ENCODE assay signal across 20 cellular contexts in the genomic region with DNA sequence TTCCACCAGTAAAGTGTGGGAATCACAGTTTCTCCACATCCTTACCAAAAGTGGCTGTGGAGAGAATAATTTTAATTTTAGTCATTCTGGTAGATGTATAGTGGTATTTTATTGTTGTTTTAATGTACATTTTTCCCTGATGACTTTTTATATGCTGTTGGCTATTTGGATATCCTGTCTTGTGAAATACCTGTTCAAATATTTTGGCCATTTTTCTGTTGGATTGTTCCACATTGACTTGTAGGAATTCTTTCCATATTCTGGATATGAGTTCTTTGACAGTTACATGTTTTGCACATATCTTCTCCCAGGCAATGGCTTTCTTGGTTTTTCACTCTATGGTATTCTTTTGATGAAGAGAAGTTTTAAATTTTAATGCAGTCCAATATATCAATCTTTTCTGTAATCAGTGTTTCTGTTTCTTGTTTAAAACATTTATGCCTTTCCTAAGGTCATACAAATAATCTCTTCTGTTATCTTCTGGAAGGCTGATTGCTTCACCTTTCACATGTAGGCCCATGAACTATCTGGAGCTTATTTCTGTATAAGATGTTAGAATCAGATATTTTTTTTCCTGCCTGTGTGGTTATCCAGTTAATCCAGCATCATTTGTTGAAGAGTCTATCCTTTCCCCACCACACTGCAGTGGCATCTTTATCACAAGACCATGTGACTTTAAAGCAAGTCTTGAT. TPM values are rescaled to one million over a fixed set of nuclear protein-coding genes. Genes with fewer than 3 reads are reported as not detected.
A peak's percentile ranks its signal among the peaks of the same experiment; 100 is the strongest.
DNase-seq lines count a peak whose midpoint lies in the region; ATAC-seq, FAIRE-seq and TF ChIP-seq lines count a peak whose summit lies in the region.
"Had no signal": no experiment of that assay in that cellular context is flagged by ENCODE, and none has a peak within 500 bp of the region (broad histone marks: within the 10 kb centered on the region; RNA-seq: fewer than 3 reads in every experiment).

No MANE protein-coding gene starts in this region.

- H3K27ac ChIP-seq in PC-9 (peak overlapping the region; percentile 30), pancreas (peak overlapping the region in 3 of 4 donors; percentile 3 to 80 (median 69)), ovary (no peak overlapping the region)
- H3K27ac ChIP-seq: spleen, suprapubic skin had no signal

- POLR2A ChIA-PET in PC-9 (lab: Charles Lee; ENCODE audit: unreplicated experiment): no interaction called here

- H3K27me3 ChIP-seq in PC-9 (ENCODE audit: insufficient read depth, low read depth) (no peaks in the 10 kb centered on the region), pancreas (no peaks in the 10 kb centered on the region), ovary (no peaks in the 10 kb centered on the region)
- H3K27me3 ChIP-seq: spleen, suprapubic skin had no signal

- TF ChIP-seq EP300 in ovary (IDR thresholded peaks at IDR 0.05): no peak

- peak; percentile 4 to 8 (median 5) for ATAC-seq in pancreas
- ATAC-seq: activated CD8-positive, alpha-beta T cell treated with anti-CD3 and anti-CD28 coated beads for 36 hours; left cardiac atrium had no signal

- H4K20me1 ChIP-seq in PC-9 (ENCODE audit: insufficient read depth): peaks cover 5% of the 10 kb centered on the region; the same call in 1 of the 2 replicates

- peaks cover 73% of the 10 kb centered on the region for H3K79me2 ChIP-seq in PC-9 (ENCODE audit: low read depth)

- peak overlapping the region; percentile 14 for H3K4me2 ChIP-seq in PC-9

- no peak overlapping the region for H2AFZ ChIP-seq in PC-9

- TF ChIP-seq POLR2A in ovary (IDR thresholded peaks at IDR 0.05): no peak

- 0 out of 2 replicates have a peak, but pooled peaks cover 3% of the 10 kb centered on the region for H3F3A ChIP-seq in PC-9 (ENCODE audit: insufficient read depth, low read depth)

- H3K36me3 ChIP-seq in PC-9 (ENCODE audit: low read depth): no peaks in the 10 kb centered on the region
- no peaks in the 10 kb centered on the region for H3K36me3 ChIP-seq in pancreas
- H3K36me3 ChIP-seq in ovary: no peaks in the 10 kb centered on the region
- H3K36me3 ChIP-seq: spleen, suprapubic skin had no signal

- TF ChIP-seq CTCF in PC-9 (conservative IDR thresholded peaks at IDR 0.05) (no peak), epithelial cell of esophagus (IDR thresholded peaks at IDR 0.05; ENCODE audit: insufficient read depth, low read depth, low read length, missing control alignments) (no peak), pancreas (IDR thresholded peaks at IDR 0.05) (no peak), ovary (IDR thresholded peaks at IDR 0.05) (no peak)

- H3K4me1 ChIP-seq in PC-9 (replicated peaks; ENCODE audit: insufficient read depth): peaks cover 13% of the 10 kb centered on the region
- peaks cover 56 to 82% (median 60%) of the 10 kb centered on the region in 3 donors for H3K4me1 ChIP-seq in pancreas
- no peaks in the 10 kb centered on the region for H3K4me1 ChIP-seq in ovary (ENCODE audit: insufficient read depth)
- H3K4me1 ChIP-seq: suprapubic skin had no signal

- CTCF ChIA-PET in PC-9 (lab: Charles Lee): interaction anchor here (0.5 kb wide), 1 partner anchor 230 kb away, joined by 3 read pairs; no protein-coding TSS in a partner anchor

- no peaks in the 10 kb centered on the region for H3K9me3 ChIP-seq in PC-9 (ENCODE audit: insufficient read depth, low read depth)
- H3K9me3 ChIP-seq in pancreas: no peaks in the 10 kb centered on the region
- H3K9me3 ChIP-seq in ovary: no peaks in the 10 kb centered on the region
- H3K9me3 ChIP-seq: spleen, suprapubic skin had no signal

- no TSS peak for BruUV-seq in PC-9 (replicated peaks; lab: Mats Ljungman, UMichigan)

- FAIRE-seq in pancreas (lab: Jason Lieb, UNC): no peak

- H3K4me3 ChIP-seq in PC-9 (no peak overlapping the region), epithelial cell of esophagus (ENCODE audit: low read length) (no peak overlapping the region), pancreas (peak overlapping the region in 1 of 4 donors; percentile 0), ovary (no peak overlapping the region)
- H3K4me3 ChIP-seq: spleen, suprapubic skin had no signal

- peak; percentile 65 for DNase-seq in EH (ENCODE audit: low read depth)
- peak in 1 of 2 experiments; percentile 58 for DNase-seq in PC-9
- DNase-seq in epithelial cell of esophagus (ENCODE audit: low read depth): peak; percentile 29
- DNase-seq in pancreas: no peak
- DNase-seq in SIG-M5 treated with dmso at 0.1 percent for 504 hours (lab: John Stamatoyannopoulos, UW; ENCODE audit: unreplicated experiment): no peak
- DNase-seq in A172 (ENCODE audit: low spot score): no peak
- no peak for DNase-seq in ovary
- DNase-seq in NCI-H128 (lab: John Stamatoyannopoulos, UW; ENCODE audit: unreplicated experiment): no peak
- DNase-seq: activated CD8-positive, alpha-beta T cell treated with anti-CD3 and anti-CD28 coated beads for 36 hours; activated naive CD4-positive, alpha-beta T cell; activated T-cell treated with anti-CD3 and anti-CD28 coated beads, Interleukin-2, amount 50 U/mL, for 1 hour; CD8-positive, alpha-beta memory T cell; erythroblast; left cardiac atrium; midbrain; NCI-H1417 treated with DMSO at 0.1 percent for 48 hours; NCI-H774; spleen; T-helper 9 cell had no signal

- H3K9me2 ChIP-seq in PC-9 (ENCODE audit: insufficient read depth): no peaks in the 10 kb centered on the region

- intact Hi-C loops in PC-9 (cut with micrococcal nuclease; ENCODE audit: unreplicated experiment) (no loop called here), pancreas (cut with DNase I) (no loop called here), ovary (cut with DNase I) (no loop called here)

RNA-seq across cellular contexts. Expression of a gene that starts 19.0 kb away (rescaled TPM):
- total RNA-seq in PC-9 (2021) (34.4 and 40.5 TPM in 2 replicates), pancreas (10 to 100 TPM; 16.1 to 26.3 (median 19.2) TPM), ovary (10 to 100 TPM; 24.1 to 33.8 (median 27.6) TPM)
- polyA plus RNA-seq in pancreas (10 to 100 TPM; 19.7 to 35.4 TPM), ovary (10 to 100 TPM; 18.5 to 28.8 TPM)
- total RNA-seq in A172 (2014; rRNA removed; shearing (Covaris generic)): 24.1 and 30.6 TPM in 2 replicates

Comparison
In these comparisons a context has a peak if more than half of its experiments do, and no peak if none do; other contexts are left out.
1. DNase-seq: peak in EH (single experiment) and epithelial cell of esophagus (single experiment); none in pancreas (0 of 6), SIG-M5 treated with dmso at 0.1 percent for 504 hours (single experiment), A172 (single experiment), ovary (0 of 5) and NCI-H128 (single experiment).
2. H3K27ac ChIP-seq: peak in PC-9 (single experiment) and pancreas (3 of 4); none in ovary (0 of 2).